Comparison of ENCODE assay signal across 21 cellular contexts in the genomic region with DNA sequence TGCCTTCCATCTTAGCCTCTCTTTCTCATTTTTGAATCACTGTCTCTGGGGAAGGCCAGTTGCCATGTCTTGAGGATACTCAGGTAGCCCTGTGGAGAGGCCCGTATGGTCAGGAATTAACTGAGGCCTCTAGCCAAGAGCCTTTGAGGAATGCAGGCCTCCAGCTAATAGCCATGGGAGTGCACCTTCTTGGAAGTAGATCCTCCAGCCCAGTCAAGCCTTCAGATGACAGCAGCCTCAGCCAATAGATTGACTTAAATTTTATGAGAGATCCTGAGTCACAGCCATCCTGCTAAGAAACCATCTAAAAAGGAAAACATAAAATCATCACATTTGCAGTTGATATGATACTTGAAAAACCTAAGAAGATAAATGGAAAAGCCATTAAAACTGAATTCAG.
DNase-seq lines count a peak whose midpoint lies in the region; ATAC-seq and TF ChIP-seq lines count a peak whose summit lies in the region.
"Had no signal": no experiment of that assay in that cellular context is flagged by ENCODE, and none has a peak within 500 bp of the region (broad histone marks: within the 10 kb centered on the region; RNA-seq: fewer than 3 reads in every experiment).

No MANE protein-coding gene starts in this region.

- no peak for TF ChIP-seq CTCF in foreskin fibroblast (IDR thresholded peaks at IDR 0.05; ENCODE audit: low read depth, low read length)

- peak overlapping the region; percentile 50 for H3K27ac Mint-ChIP-seq in stimulated activated naive CD8-positive, alpha-beta T cell treated with anti-CD3 and anti-CD28 coated beads, Interleukin-15, Interleukin-2, amounts not matched to agents 100 ng/mL and 50 ng/mL, for 24 hours
- H3K27ac Mint-ChIP-seq: dendritic cell treated with granulocyte-macrophage colony-stimulating factor and Interleukin-4, amounts not matched to agents 40 ng/mL and 50 ng/mL, for 4 days; stimulated activated effector memory CD8-positive, alpha-beta T cell treated with anti-CD3 and anti-CD28 coated beads, Interleukin-12 subunit alpha, Interleukin-12 subunit beta, amount 100 ng/mL, for 72 hours; type B pancreatic cell; WTC11 had no signal

- H3K9me3 Mint-ChIP-seq in stimulated activated naive CD8-positive, alpha-beta T cell treated with anti-CD3 and anti-CD28 coated beads, Interleukin-15, Interleukin-2, amounts not matched to agents 100 ng/mL and 50 ng/mL, for 24 hours = peaks cover 3% of the 10 kb centered on the region

- peaks cover 60% of the 10 kb centered on the region for H3K4me1 Mint-ChIP-seq in stimulated activated naive CD8-positive, alpha-beta T cell treated with anti-CD3 and anti-CD28 coated beads, Interleukin-15, Interleukin-2, amounts not matched to agents 100 ng/mL and 50 ng/mL, for 24 hours (ENCODE audit: low read depth)

- H3K36me3 ChIP-seq in effector memory CD4-positive, alpha-beta T cell (ENCODE audit: control insufficient read depth, insufficient read depth, low read length) = no peaks in the 10 kb centered on the region
- H3K36me3 ChIP-seq: BLaER1 treated with 17β-estradiol and CSF1 and Interleukin-3, amounts not matched to agents 10 nM and 100 nM had no signal

- no peak overlapping the region for H3K4me3 ChIP-seq in effector memory CD4-positive, alpha-beta T cell (ENCODE audit: insufficient read depth, low read depth, low read length, poor library complexity, severe bottlenecking)
- H3K4me3 ChIP-seq in foreskin fibroblast (ENCODE audit: low read depth in 1 of 2, low read length in 2 of 2) = no peak overlapping the region
- H3K4me3 ChIP-seq: BLaER1 treated with 17β-estradiol and CSF1 and Interleukin-3, amounts not matched to agents 10 nM and 100 nM had no signal

- no peak for DNase-seq in stimulated activated naive CD8-positive, alpha-beta T cell treated with anti-CD3 and anti-CD28 coated beads, Interleukin-15, Interleukin-2, amounts not matched to agents 100 U/mL and 50 U/mL, for 24 hours
- DNase-seq in M059J (ENCODE audit: low read depth) (peak; percentile 38), NOMO-1 (lab: John Stamatoyannopoulos, UW; ENCODE audit: unreplicated experiment in 2 of 2) (no peak), foreskin fibroblast (no peak), NCI-H2196 (lab: John Stamatoyannopoulos, UW; ENCODE audit: unreplicated experiment) (no peak)
- DNase-seq in effector memory CD4-positive, alpha-beta T cell = no peak
- DNase-seq: activated CD8-positive, alpha-beta memory T cell treated with anti-CD3 and anti-CD28 coated beads, Interleukin-2, amount 50 U/mL, for 48 hours; Calu3; DND-41; IMR-90; NCI-H146; NCI-H446; NCI-H774; substantia nigra; T-helper 1 cell had no signal

- no peaks in the 10 kb centered on the region for H3K27me3 ChIP-seq in effector memory CD4-positive, alpha-beta T cell (replicated peaks; ENCODE audit: control insufficient read depth, insufficient read depth, low read length, poor library complexity, severe bottlenecking)
- H3K27me3 ChIP-seq: BLaER1 treated with 17β-estradiol and CSF1 and Interleukin-3, amounts not matched to agents 10 nM and 100 nM had no signal

- peak overlapping the region; percentile 22 for H3K27ac ChIP-seq in effector memory CD4-positive, alpha-beta T cell (ENCODE audit: insufficient read depth, low read length, poor library complexity, severe bottlenecking)
- H3K27ac ChIP-seq: BLaER1 treated with 17β-estradiol and CSF1 and Interleukin-3, amounts not matched to agents 10 nM and 100 nM had no signal

- ATAC-seq in stimulated activated naive CD8-positive, alpha-beta T cell treated with anti-CD3 and anti-CD28 coated beads, Interleukin-15, Interleukin-2, amounts not matched to agents 100 U/mL and 50 U/mL, for 24 hours = no peak
- ATAC-seq: stimulated activated effector memory CD8-positive, alpha-beta T cell treated with anti-CD3 and anti-CD28 coated beads, Interleukin-12 subunit alpha, Interleukin-12 subunit beta, amount 100 ng/mL, for 72 hours; WTC11 had no signal

- H3K9me3 ChIP-seq in effector memory CD4-positive, alpha-beta T cell (ENCODE audit: control insufficient read depth, low read length) = no peaks in the 10 kb centered on the region
- H3K9me3 ChIP-seq: BLaER1 treated with 17β-estradiol and CSF1 and Interleukin-3, amounts not matched to agents 10 nM and 100 nM had no signal

- peaks cover 10% of the 10 kb centered on the region for H3K4me1 ChIP-seq in effector memory CD4-positive, alpha-beta T cell (ENCODE audit: control insufficient read depth, insufficient read depth, low read length, poor library complexity, severe bottlenecking)
- H3K4me1 ChIP-seq: BLaER1 treated with 17β-estradiol and CSF1 and Interleukin-3, amounts not matched to agents 10 nM and 100 nM had no signal

- no peaks in the 10 kb centered on the region for H3K36me3 Mint-ChIP-seq in stimulated activated naive CD8-positive, alpha-beta T cell treated with anti-CD3 and anti-CD28 coated beads, Interleukin-15, Interleukin-2, amounts not matched to agents 100 ng/mL and 50 ng/mL, for 24 hours (ENCODE audit: low read depth)
- H3K36me3 Mint-ChIP-seq: type B pancreatic cell, WTC11 had no signal

- H3K27me3 Mint-ChIP-seq in stimulated activated naive CD8-positive, alpha-beta T cell treated with anti-CD3 and anti-CD28 coated beads, Interleukin-15, Interleukin-2, amounts not matched to agents 100 ng/mL and 50 ng/mL, for 24 hours = no peaks in the 10 kb centered on the region

- no peak overlapping the region for H3K4me3 Mint-ChIP-seq in stimulated activated naive CD8-positive, alpha-beta T cell treated with anti-CD3 and anti-CD28 coated beads, Interleukin-15, Interleukin-2, amounts not matched to agents 100 ng/mL and 50 ng/mL, for 24 hours
- H3K4me3 Mint-ChIP-seq: dendritic cell treated with granulocyte-macrophage colony-stimulating factor and Interleukin-4, amounts not matched to agents 40 ng/mL and 50 ng/mL, for 4 days; stimulated activated effector memory CD8-positive, alpha-beta T cell treated with anti-CD3 and anti-CD28 coated beads, Interleukin-12 subunit alpha, Interleukin-12 subunit beta, amount 100 ng/mL, for 72 hours; type B pancreatic cell; WTC11 had no signal
